ENCODE assay signal across 20 cellular contexts in the genomic region with DNA sequence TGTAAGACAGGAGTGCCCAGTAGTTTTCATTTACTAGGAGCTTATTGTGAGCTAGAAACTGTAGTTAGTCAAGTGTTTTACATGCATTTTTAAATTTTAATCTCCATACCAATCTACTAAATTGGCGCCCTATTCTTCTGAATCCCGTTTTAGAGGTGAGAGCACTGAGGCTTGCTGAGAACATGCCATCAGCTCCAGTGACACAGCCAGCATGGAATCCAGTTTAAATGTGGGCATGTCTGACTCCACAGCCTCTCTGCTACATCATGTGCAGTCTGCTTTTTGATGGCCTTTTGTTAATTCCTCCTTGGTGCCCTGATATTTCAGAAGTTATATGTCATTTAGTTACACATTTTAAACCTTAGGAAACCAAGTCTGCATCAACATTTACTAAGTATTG.
DNase-seq lines count a peak whose midpoint lies in the region; ATAC-seq, FAIRE-seq and TF ChIP-seq lines count a peak whose summit lies in the region.
"Had no signal": no experiment of that assay in that cellular context is flagged by ENCODE, and none has a peak within 500 bp of the region (broad histone marks: within the 10 kb centered on the region; RNA-seq: fewer than 3 reads in every experiment).

No MANE protein-coding gene starts in this region.

- H3K9ac ChIP-seq in Karpas-422 (ENCODE audit: low read length): 0 out of 2 replicates have a peak overlapping the region, but pooled peaks have one; percentile 17
- H3K9ac ChIP-seq in K562 (ENCODE audit: insufficient read depth in 1 of 2, low read depth in 2 of 2, low read length in 2 of 2): no peak overlapping the region

- no peak for TF ChIP-seq CTCF in K562 (IDR thresholded peaks at IDR 0.05 in 2 of 3, conservative IDR thresholded peaks at IDR 0.05 in 1 of 3; ENCODE audit: insufficient read depth in 2 of 3, low read depth in 1 of 3, low read length in 3 of 3)

- DNase-seq in Karpas-422 (no peak), K562 (ENCODE audit: extremely low read depth in 1 of 4, low spot score in 3 of 4) (no peak), myocyte (ENCODE audit: low read depth) (peak; percentile 40), substantia nigra (lab: John Stamatoyannopoulos, UW) (no peak), H4 (ENCODE audit: low spot score) (no peak)
- no peak for DNase-seq in CD8-positive, alpha-beta memory T cell
- DNase-seq: COR-L47; DMS153; EL; HCEC 1CT; NCI-H1048; NCI-H146; NCI-H345; NCI-H526 treated with DMSO at 0.1 percent for 48 hours; NK-92 treated with Interleukin-12 subunit alpha and Interleukin-12 subunit beta, amount 100 ng/mL, for 24 hours; PC-3 had no signal

- H3K4me2 ChIP-seq in Karpas-422 (ENCODE audit: low read depth, low read length, poor library complexity, severe bottlenecking) (no peak overlapping the region), K562 (ENCODE audit: insufficient read depth, low read length) (no peak overlapping the region)
- H3K4me2 ChIP-seq: A549 had no signal

- H3K4me1 ChIP-seq in Karpas-422 (ENCODE audit: low read length) (peaks cover 93% of the 10 kb centered on the region), K562 (replicated peaks in 1 of 2; ENCODE audit: control insufficient read depth in 2 of 2, insufficient read depth in 2 of 2, low read length in 2 of 2) (peaks cover 0 to 6% of the 10 kb centered on the region in 2 experiments; a peak in 4 of 5 replicates)
- peaks cover 6% of the 10 kb centered on the region for H3K4me1 ChIP-seq in CD8-positive, alpha-beta memory T cell (ENCODE audit: insufficient read depth, low read length)

- in situ Hi-C loops in K562 (cut with MboI): no loop called here

- no peak overlapping the region for H3K4me3 Mint-ChIP-seq in CD8-positive, alpha-beta memory T cell

- FAIRE-seq in K562 (lab: Jason Lieb, UNC): peak; percentile 35
- FAIRE-seq: A549 had no signal

- no peaks in the 10 kb centered on the region for H3K36me3 Mint-ChIP-seq in CD8-positive, alpha-beta memory T cell

- H3K27ac ChIP-seq in Karpas-422 (ENCODE audit: low read length) (peak overlapping the region; percentile 98), K562 (ENCODE audit: extremely low read depth, low read depth, low read length) (no peak overlapping the region), substantia nigra (ENCODE audit: low read depth, low read length, poor library complexity, severe bottlenecking) (peak overlapping the region; percentile 88)
- H3K27ac ChIP-seq in CD8-positive, alpha-beta memory T cell (ENCODE audit: low read depth, low read length): no peak overlapping the region
- H3K27ac ChIP-seq: A549, C4-2B had no signal

- H3K27ac Mint-ChIP-seq in CD8-positive, alpha-beta memory T cell: peak overlapping the region in 1 of 8 donors; percentile 47

- H3K9me3 ChIP-seq in Karpas-422 (ENCODE audit: low read length) (no peaks in the 10 kb centered on the region), K562 (replicated peaks; ENCODE audit: control insufficient read depth, insufficient read depth, low read depth, low read length) (no peaks in the 10 kb centered on the region)
- no peaks in the 10 kb centered on the region for H3K9me3 ChIP-seq in CD8-positive, alpha-beta memory T cell (ENCODE audit: low read length)
- H3K9me3 ChIP-seq: A549 had no signal

- no peaks in the 10 kb centered on the region for H3K9me2 ChIP-seq in Karpas-422 (replicated peaks; ENCODE audit: insufficient read depth, low read length)

- H3K27me3 ChIP-seq in Karpas-422 (ENCODE audit: low read length) (no peaks in the 10 kb centered on the region), K562 (ENCODE audit: control insufficient read depth in 2 of 2, insufficient read depth in 2 of 2, low read length in 2 of 2) (no peaks in the 10 kb centered on the region)
- no peaks in the 10 kb centered on the region for H3K27me3 ChIP-seq in CD8-positive, alpha-beta memory T cell (ENCODE audit: insufficient read depth, low read length, poor library complexity, severe bottlenecking)

- H3K4me1 Mint-ChIP-seq in CD8-positive, alpha-beta memory T cell: peaks cover 13 to 29% (median 27%) of the 10 kb centered on the region in 3 donors

- H3K36me3 ChIP-seq in Karpas-422 (ENCODE audit: insufficient read depth, low read length) (no peaks in the 10 kb centered on the region), K562 (ENCODE audit: control insufficient read depth, insufficient read depth, low read length) (no peaks in the 10 kb centered on the region)
- no peaks in the 10 kb centered on the region for H3K36me3 ChIP-seq in CD8-positive, alpha-beta memory T cell (ENCODE audit: insufficient read depth, low read length)

- no peaks in the 10 kb centered on the region for H3K9me1 ChIP-seq in K562 (ENCODE audit: control insufficient read depth, insufficient read depth, low read length)

- CTCF ChIA-PET in K562 (lab: Yijun Ruan, JAX; ENCODE audit: low intra/inter-chr PET ratio): no interaction called here
- CTCF ChIA-PET in CD8-positive, alpha-beta memory T cell (lab: Charles Lee): no interaction called here

- BruUV-seq in K562 (replicated peaks; lab: Mats Ljungman, UMichigan): no TSS peak

- H3K79me2 ChIP-seq in Karpas-422 (ENCODE audit: low read length): no peaks in the 10 kb centered on the region
- no peaks in the 10 kb centered on the region for H3K79me2 ChIP-seq in K562 (ENCODE audit: control insufficient read depth, insufficient read depth, low read length)

- TF ChIP-seq POLR2A in K562 (conservative IDR thresholded peaks at IDR 0.05): no peak

- H2AFZ ChIP-seq in Karpas-422 (ENCODE audit: low read length): no peak overlapping the region
- no peak overlapping the region for H2AFZ ChIP-seq in K562 (ENCODE audit: low read depth, low read length)

- no peak for TF ChIP-seq RAD21 in K562 (CRISPR knock-in tag; conservative IDR thresholded peaks at IDR 0.05 in 1 of 2, IDR thresholded peaks at IDR 0.05 in 1 of 2)

- WGBS in K562 (ENCODE audit: insufficient coverage, low coverage, missing lambda C conversion rate): 38% methylated on average over 2 of the region's 2 CpGs

- no peak for TF ChIP-seq EP300 in K562 (IDR thresholded peaks at IDR 0.05; ENCODE audit: low read length)

- H4K20me1 ChIP-seq in Karpas-422 (ENCODE audit: insufficient read depth, low read depth, low read length) (no peaks in the 10 kb centered on the region), K562 (replicated peaks; ENCODE audit: control insufficient read depth, insufficient read depth, low read length) (no peaks in the 10 kb centered on the region)

- POLR2A ChIA-PET in K562 (lab: Yijun Ruan, JAX): interaction anchor here (0.5 to 0.6 kb wide), 2 partner anchors 11 to 58 kb away, joined by 3 read pairs; no protein-coding TSS in a partner anchor
- POLR2A ChIA-PET in CD8-positive, alpha-beta memory T cell (lab: Charles Lee): no interaction called here

- intact Hi-C loops in K562 (cut with micrococcal nuclease): no loop called here

- peaks cover 0 to 2% of the 10 kb centered on the region in 2 donors for H3K27me3 Mint-ChIP-seq in CD8-positive, alpha-beta memory T cell

- H3K9me3 Mint-ChIP-seq in CD8-positive, alpha-beta memory T cell: no peaks in the 10 kb centered on the region

- ATAC-seq in K562 (no peak), HG02938 (IDR thresholded peaks at IDR 0.05; ENCODE audit: unreplicated experiment) (no peak), GM19035 (IDR thresholded peaks at IDR 0.05; ENCODE audit: unreplicated experiment) (no peak)
- ATAC-seq: A549, PC-3 had no signal

- H3K4me3 ChIP-seq in Karpas-422 (ENCODE audit: low read length) (no peak overlapping the region), K562 (no peak overlapping the region)
- H3K4me3 ChIP-seq in CD8-positive, alpha-beta memory T cell (ENCODE audit: low read length): no peak overlapping the region
- H3K4me3 ChIP-seq: A549 had no signal

TF ChIP-seq in K562, 482 proteins besides CTCF, POLR2A, EP300 and RAD21 (continues in another document):
- TF ChIP-seq MEF2A (IDR thresholded peaks at IDR 0.05; ENCODE audit: control insufficient read depth, low read depth, low read length) (no peak), CBFA2T3 (IDR thresholded peaks at IDR 0.05) (no peak), FOS (IDR thresholded peaks at IDR 0.05; ENCODE audit: extremely low read depth, insufficient read length) (no peak), PTBP1 (IDR thresholded peaks at IDR 0.05; ENCODE audit: low read depth, low read length) (no peak)
- TF ChIP-seq, protein P1, sequence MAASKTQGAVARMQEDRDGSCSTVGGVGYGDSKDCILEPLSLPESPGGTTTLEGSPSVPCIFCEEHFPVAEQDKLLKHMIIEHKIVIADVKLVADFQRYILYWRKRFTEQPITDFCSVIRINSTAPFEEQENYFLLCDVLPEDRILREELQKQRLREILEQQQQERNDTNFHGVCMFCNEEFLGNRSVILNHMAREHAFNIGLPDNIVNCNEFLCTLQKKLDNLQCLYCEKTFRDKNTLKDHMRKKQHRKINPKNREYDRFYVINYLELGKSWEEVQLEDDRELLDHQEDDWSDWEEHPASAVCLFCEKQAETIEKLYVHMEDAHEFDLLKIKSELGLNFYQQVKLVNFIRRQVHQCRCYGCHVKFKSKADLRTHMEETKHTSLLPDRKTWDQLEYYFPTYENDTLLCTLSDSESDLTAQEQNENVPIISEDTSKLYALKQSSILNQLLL (CRISPR knock-in tag; IDR thresholded peaks at IDR 0.05; ENCODE audit: borderline replicate concordance): no peak
- TF ChIP-seq, protein P2, sequence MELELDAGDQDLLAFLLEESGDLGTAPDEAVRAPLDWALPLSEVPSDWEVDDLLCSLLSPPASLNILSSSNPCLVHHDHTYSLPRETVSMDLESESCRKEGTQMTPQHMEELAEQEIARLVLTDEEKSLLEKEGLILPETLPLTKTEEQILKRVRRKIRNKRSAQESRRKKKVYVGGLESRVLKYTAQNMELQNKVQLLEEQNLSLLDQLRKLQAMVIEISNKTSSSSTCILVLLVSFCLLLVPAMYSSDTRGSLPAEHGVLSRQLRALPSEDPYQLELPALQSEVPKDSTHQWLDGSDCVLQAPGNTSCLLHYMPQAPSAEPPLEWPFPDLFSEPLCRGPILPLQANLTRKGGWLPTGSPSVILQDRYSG (tag; conservative IDR thresholded peaks at IDR 0.05; ENCODE audit: low read depth): no peak
- TF ChIP-seq, protein P3, sequence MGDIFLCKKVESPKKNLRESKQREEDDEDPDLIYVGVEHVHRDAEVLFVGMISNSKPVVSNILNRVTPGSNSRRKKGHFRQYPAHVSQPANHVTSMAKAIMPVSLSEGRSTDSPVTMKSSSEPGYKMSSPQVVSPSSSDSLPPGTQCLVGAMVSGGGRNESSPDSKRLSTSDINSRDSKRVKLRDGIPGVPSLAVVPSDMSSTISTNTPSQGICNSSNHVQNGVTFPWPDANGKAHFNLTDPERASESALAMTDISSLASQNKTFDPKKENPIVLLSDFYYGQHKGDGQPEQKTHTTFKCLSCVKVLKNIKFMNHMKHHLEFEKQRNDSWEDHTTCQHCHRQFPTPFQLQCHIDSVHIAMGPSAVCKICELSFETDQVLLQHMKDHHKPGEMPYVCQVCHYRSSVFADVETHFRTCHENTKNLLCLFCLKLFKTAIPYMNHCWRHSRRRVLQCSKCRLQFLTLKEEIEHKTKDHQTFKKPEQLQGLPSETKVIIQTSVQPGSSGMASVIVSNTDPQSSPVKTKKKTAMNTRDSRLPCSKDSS (IDR thresholded peaks at IDR 0.05; ENCODE audit: low read depth, partially characterized antibody): no peak

Comparison
In these comparisons a context has a peak if more than half of its experiments do, and no peak if none do; other contexts are left out.
1. H3K27ac ChIP-seq: peak in Karpas-422 (single experiment) and substantia nigra (single experiment); none in K562 (single experiment) and CD8-positive, alpha-beta memory T cell (single experiment).